Comparison of ENCODE assay signal across 16 cellular contexts in the genomic region with DNA sequence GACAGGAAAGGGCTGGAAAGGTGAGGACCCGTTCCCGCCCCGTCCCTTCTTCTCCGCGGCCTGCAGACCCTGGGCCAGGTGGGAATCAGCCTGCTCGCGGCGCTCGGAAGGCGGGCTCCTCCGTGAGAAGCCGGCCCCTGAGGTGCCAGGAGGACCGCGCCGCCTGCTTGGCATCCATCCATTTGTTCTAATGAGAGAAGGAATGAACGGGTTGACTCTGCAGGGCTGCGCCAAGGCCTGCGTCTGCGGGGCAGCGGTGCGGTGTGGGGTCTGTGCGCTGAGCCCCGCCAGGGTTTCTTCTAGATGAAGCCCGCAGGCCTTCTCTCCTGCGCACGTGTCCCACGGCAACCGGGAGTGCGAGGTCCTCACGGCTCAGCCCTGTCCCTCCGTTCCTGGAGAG.
"Had no signal": no experiment of that assay in that cellular context is flagged by ENCODE, and none has a peak within 500 bp of the region (broad histone marks: within the 10 kb centered on the region; RNA-seq: fewer than 3 reads in every experiment).

No MANE protein-coding gene starts in this region.

- H3K27me3 Mint-ChIP-seq: activated CD4-positive, alpha-beta T cell treated with anti-CD3 and anti-CD28 coated beads, Interleukin-2, amount 10 ng/mL, durations not matched to agents 24 days and 14 days; naive B cell had no signal

- H3K27ac Mint-ChIP-seq: activated CD4-positive, alpha-beta T cell treated with anti-CD3 and anti-CD28 coated beads, Interleukin-2, amount 10 ng/mL, durations not matched to agents 24 days and 14 days; activated T-cell treated with anti-CD3 and anti-CD28 coated beads, Interleukin-2, amount 50 U/mL, for 72 hours; dendritic cell treated with granulocyte-macrophage colony-stimulating factor and Interleukin-4, amounts not matched to agents 40 ng/mL and 50 ng/mL, for 4 days; naive B cell had no signal

- H3K9me3 ChIP-seq: adrenal gland, lower lobe of right lung had no signal

- DNase-seq: activated CD4-positive, alpha-beta T cell treated with anti-CD3 and anti-CD28 coated beads, Interleukin-2, amount 10 ng/mL, durations not matched to agents 24 days and 14 days; activated CD8-positive, alpha-beta memory T cell treated with anti-CD3 and anti-CD28 coated beads for 24 hours; activated CD8-positive, alpha-beta memory T cell treated with anti-CD3 and anti-CD28 coated beads, Interleukin-2, amount 50 U/mL, for 48 hours; activated effector memory CD4-positive, alpha-beta T cell treated with anti-CD3 and anti-CD28 coated beads, Interleukin-2, amount 50 U/mL, for 16 hours; activated naive CD4-positive, alpha-beta T cell treated with anti-CD3 and anti-CD28 coated beads, Interleukin-2, amount 50 U/mL, for 16 hours; activated T-cell treated with anti-CD3 and anti-CD28 coated beads, Interleukin-2, amount 50 U/mL, for 72 hours; effector CD8-positive, alpha-beta T cell; lower lobe of right lung; naive B cell; nucleus accumbens; stimulated activated CD4-positive, alpha-beta T cell treated with anti-CD3 and anti-CD28 coated beads, Interleukin-1b, Interleukin-23, amount 100 ng/mL, for 48 hours; stimulated activated naive CD4-positive, alpha-beta T cell treated with Interleukin-2 at 50 U/mL for 16 hours; T1000; tibial artery had no signal

- H3K27me3 ChIP-seq: adrenal gland, tibial artery had no signal

- H3K4me1 Mint-ChIP-seq: activated CD4-positive, alpha-beta T cell treated with anti-CD3 and anti-CD28 coated beads, Interleukin-2, amount 10 ng/mL, durations not matched to agents 24 days and 14 days; naive B cell had no signal

- H3K4me3 Mint-ChIP-seq: activated CD4-positive, alpha-beta T cell treated with anti-CD3 and anti-CD28 coated beads, Interleukin-2, amount 10 ng/mL, durations not matched to agents 24 days and 14 days; activated T-cell treated with anti-CD3 and anti-CD28 coated beads, Interleukin-2, amount 50 U/mL, for 72 hours; dendritic cell treated with granulocyte-macrophage colony-stimulating factor and Interleukin-4, amounts not matched to agents 40 ng/mL and 50 ng/mL, for 4 days; naive B cell had no signal

- H3K36me3 ChIP-seq: adrenal gland, lower lobe of right lung, tibial artery had no signal

- ATAC-seq: activated T-cell treated with anti-CD3 and anti-CD28 coated beads, Interleukin-2, amount 50 U/mL, for 72 hours had no signal

- H3K4me3 ChIP-seq: adrenal gland, lower lobe of right lung, tibial artery had no signal

- H3K27ac ChIP-seq: adrenal gland, lower lobe of right lung, tibial artery had no signal
